In genomic region chr1:184078564-184079107, GRCh38 we compare ENCODE assay signal across 28 cellular contexts. TPM values are rescaled to one million over a fixed set of nuclear protein-coding genes. Genes with fewer than 3 reads are reported as not detected.
DNase-seq lines count a peak whose midpoint lies in the region; ATAC-seq, FAIRE-seq and TF ChIP-seq lines count a peak whose summit lies in the region.
"Had no signal": no experiment of that assay in that cellular context is flagged by ENCODE, and none has a peak within 500 bp of the region (broad histone marks: within the 10 kb centered on the region; RNA-seq: fewer than 3 reads in every experiment).

No MANE protein-coding gene starts in this region.

- H3K36me3 ChIP-seq in astrocyte (ENCODE audit: insufficient read depth, low read length) (no peaks in the 10 kb centered on the region), gastroesophageal sphincter (no peaks in the 10 kb centered on the region)
- H3K36me3 ChIP-seq: esophagus squamous epithelium, tibial artery had no signal

- FAIRE-seq in astrocyte (lab: Jason Lieb, UNC) = no peak
- FAIRE-seq: H1 had no signal

- no peaks in the 10 kb centered on the region for H3K27me3 ChIP-seq in astrocyte (ENCODE audit: insufficient read depth, low read length)
- no peaks in the 10 kb centered on the region for H3K27me3 ChIP-seq in gastroesophageal sphincter
- H3K27me3 ChIP-seq: esophagus squamous epithelium, tibial artery had no signal

- no peak overlapping the region for H3K27ac Mint-ChIP-seq in astrocyte (ENCODE audit: unreplicated experiment)
- H3K27ac Mint-ChIP-seq in stimulated activated naive CD8-positive, alpha-beta T cell treated with anti-CD3 and anti-CD28 coated beads, Interleukin-15, Interleukin-2, amounts not matched to agents 100 ng/mL and 50 ng/mL, for 24 hours = no peak overlapping the region
- H3K27ac Mint-ChIP-seq: naive B cell, T-helper 17 cell had no signal

- H3K4me3 ChIP-seq in astrocyte (ENCODE audit: insufficient read depth, low read depth, low read length) (no peak overlapping the region), gastroesophageal sphincter (no peak overlapping the region)
- H3K4me3 ChIP-seq: coronary artery, esophagus squamous epithelium, tibial artery had no signal

- peaks cover 6% of the 10 kb centered on the region for H3K36me3 Mint-ChIP-seq in astrocyte (ENCODE audit: low read depth, unreplicated experiment)
- peaks cover 7% of the 10 kb centered on the region for H3K36me3 Mint-ChIP-seq in stimulated activated naive CD8-positive, alpha-beta T cell treated with anti-CD3 and anti-CD28 coated beads, Interleukin-15, Interleukin-2, amounts not matched to agents 100 ng/mL and 50 ng/mL, for 24 hours (ENCODE audit: low read depth)

- H3K4me2 ChIP-seq in astrocyte (ENCODE audit: low read length) = no peak overlapping the region
- H3K4me2 ChIP-seq: KMS-11 had no signal

- H3K27me3 Mint-ChIP-seq in astrocyte (ENCODE audit: low read depth, unreplicated experiment) = no peaks in the 10 kb centered on the region
- no peaks in the 10 kb centered on the region for H3K27me3 Mint-ChIP-seq in stimulated activated naive CD8-positive, alpha-beta T cell treated with anti-CD3 and anti-CD28 coated beads, Interleukin-15, Interleukin-2, amounts not matched to agents 100 ng/mL and 50 ng/mL, for 24 hours
- H3K27me3 Mint-ChIP-seq: naive B cell, T-helper 17 cell had no signal

- H3K4me3 Mint-ChIP-seq in astrocyte (ENCODE audit: unreplicated experiment) = no peak overlapping the region
- peak overlapping the region; percentile 11 for H3K4me3 Mint-ChIP-seq in stimulated activated naive CD8-positive, alpha-beta T cell treated with anti-CD3 and anti-CD28 coated beads, Interleukin-15, Interleukin-2, amounts not matched to agents 100 ng/mL and 50 ng/mL, for 24 hours
- H3K4me3 Mint-ChIP-seq: naive B cell, T-helper 17 cell had no signal

- no peak overlapping the region for H2AFZ ChIP-seq in astrocyte (ENCODE audit: low read depth, low read length)

- H4K20me1 ChIP-seq in astrocyte (ENCODE audit: insufficient read depth, low read length) = no peaks in the 10 kb centered on the region

- TF ChIP-seq CTCF in astrocyte (IDR thresholded peaks at IDR 0.05; ENCODE audit: insufficient read depth, low read depth, low read length) (no peak), gastroesophageal sphincter (IDR thresholded peaks at IDR 0.05) (no peak)

- H3K4me1 Mint-ChIP-seq in astrocyte (ENCODE audit: low read depth, unreplicated experiment) = no peaks in the 10 kb centered on the region
- H3K4me1 Mint-ChIP-seq in stimulated activated naive CD8-positive, alpha-beta T cell treated with anti-CD3 and anti-CD28 coated beads, Interleukin-15, Interleukin-2, amounts not matched to agents 100 ng/mL and 50 ng/mL, for 24 hours (ENCODE audit: low read depth) = peaks cover 18% of the 10 kb centered on the region
- H3K4me1 Mint-ChIP-seq: naive B cell had no signal

- intact Hi-C loops in left ventricle myocardium superior (cut with micrococcal nuclease) = loop anchor here (2.0 to 10.0 kb wide), 2 partner anchors 144 to 486 kb away; no protein-coding TSS in a partner anchor
- intact Hi-C loops in Right ventricle myocardium inferior (cut with DNase I) = loop anchor here (5.0 to 10.0 kb wide), 5 partner anchors 219 to 614 kb away; no protein-coding TSS in a partner anchor

- no peak overlapping the region for H3K27ac ChIP-seq in astrocyte (ENCODE audit: low read depth, low read length)
- H3K27ac ChIP-seq in gastroesophageal sphincter = peak overlapping the region; percentile 22 to 59 (median 58)
- H3K27ac ChIP-seq: KMS-11, tibial artery had no signal

- no peak overlapping the region for H3K9ac ChIP-seq in astrocyte (ENCODE audit: low read length)
- H3K9ac ChIP-seq: KMS-11 had no signal

- WGBS in gastroesophageal sphincter (ENCODE audit: low coverage in 1 of 2), 2 donors = 17 to 22% methylated on average over 2 of the region's 2 CpGs

- ATAC-seq in left ventricle myocardium superior = peak; percentile 18
- no peak for ATAC-seq in Right ventricle myocardium inferior
- no peak for ATAC-seq in gastroesophageal sphincter
- ATAC-seq in HG02759 (IDR thresholded peaks at IDR 0.05; ENCODE audit: unreplicated experiment) = no peak
- ATAC-seq: left cardiac atrium, T-helper 17 cell had no signal

- H3K4me1 ChIP-seq in astrocyte (ENCODE audit: insufficient read depth, low read length) = no peaks in the 10 kb centered on the region
- H3K4me1 ChIP-seq in gastroesophageal sphincter = peaks cover 8 to 54% (median 12%) of the 10 kb centered on the region in 3 donors

- TF ChIP-seq EP300 in gastroesophageal sphincter (IDR thresholded peaks at IDR 0.05) = no peak

- H3K9me3 ChIP-seq in astrocyte (ENCODE audit: insufficient read depth, low read depth, low read length) (no peaks in the 10 kb centered on the region), gastroesophageal sphincter (no peaks in the 10 kb centered on the region)
- H3K9me3 ChIP-seq: esophagus squamous epithelium, tibial artery had no signal

- no peaks in the 10 kb centered on the region for H3K79me2 ChIP-seq in astrocyte (ENCODE audit: insufficient read depth, low read length)

- peaks cover 5% of the 10 kb centered on the region for H3K9me3 Mint-ChIP-seq in astrocyte (ENCODE audit: unreplicated experiment)
- no peaks in the 10 kb centered on the region for H3K9me3 Mint-ChIP-seq in stimulated activated naive CD8-positive, alpha-beta T cell treated with anti-CD3 and anti-CD28 coated beads, Interleukin-15, Interleukin-2, amounts not matched to agents 100 ng/mL and 50 ng/mL, for 24 hours

- no peak for TF ChIP-seq POLR2A in gastroesophageal sphincter (IDR thresholded peaks at IDR 0.05)

- DNase-seq in left ventricle myocardium superior = no peak
- DNase-seq in Right ventricle myocardium inferior (ENCODE audit: missing footprints) = no peak
- DNase-seq in astrocyte (ENCODE audit: low read depth) = peak; percentile 7
- no peak for DNase-seq in amniotic stem cell (lab: John Stamatoyannopoulos, UW)
- DNase-seq in stimulated activated CD4-positive, alpha-beta T cell treated with anti-CD3 and anti-CD28 coated beads, Interleukin-1b, Interleukin-23, amount 100 ng/mL, for 48 hours = no peak
- DNase-seq: activated CD4-positive, alpha-beta T cell treated with anti-CD3 and anti-CD28 coated beads, Interleukin-2, amount 50 U/mL, for 1 hour; activated CD8-positive, alpha-beta memory T cell treated with anti-CD3 and anti-CD28 coated beads, Interleukin-2, amount 50 U/mL, for 48 hours; activated effector memory CD4-positive, alpha-beta T cell treated with anti-CD3 and anti-CD28 coated beads, Interleukin-2, amount 50 U/mL, for 16 hours; C1 segment of cervical spinal cord; DND-41; esophagus squamous epithelium; left cardiac atrium; naive B cell; NCI-H1694; NCI-H526 treated with DMSO at 0.1 percent for 48 hours; occipital lobe; retina; stimulated activated CD4-positive, alpha-beta T cell treated with anti-CD3 and anti-CD28 coated beads, Interleukin-12 subunit alpha, Interleukin-12 subunit beta, amount 100 ng/mL, for 4 hours; stimulated activated CD4-positive, alpha-beta T cell treated with anti-CD3 and anti-CD28 coated beads, Interleukin-4, amount 100 ng/mL, for 4 hours; stimulated activated naive CD4-positive, alpha-beta T cell treated with Interleukin-2 at 50 U/mL for 16 hours; T-helper 17 cell; tibial artery had no signal

RNA-seq across cellular contexts. Expression of gene TSEN15, which starts 27.1 kb away (rescaled TPM):
- total RNA-seq in left ventricle myocardium superior (27.2 TPM), Right ventricle myocardium inferior (26.4 TPM), astrocyte (28.0 and 29.3 TPM in 2 replicates), gastroesophageal sphincter (10 to 100 TPM; 24.0 to 72.8 (median 49.1) TPM)

RNA-seq across cellular contexts. Expression of gene COLGALT2, which starts 41.1 kb away (rescaled TPM):
- total RNA-seq in left ventricle myocardium superior = 5.4 TPM
- 3.6 TPM for total RNA-seq in Right ventricle myocardium inferior
- 5.4 and 5.8 TPM in 2 replicates for total RNA-seq in astrocyte
- total RNA-seq in gastroesophageal sphincter = 1 to 10 TPM; 2.8 to 5.6 (median 3.1) TPM
